1 cellular context compared by ENCODE assay signal in the genomic region with DNA sequence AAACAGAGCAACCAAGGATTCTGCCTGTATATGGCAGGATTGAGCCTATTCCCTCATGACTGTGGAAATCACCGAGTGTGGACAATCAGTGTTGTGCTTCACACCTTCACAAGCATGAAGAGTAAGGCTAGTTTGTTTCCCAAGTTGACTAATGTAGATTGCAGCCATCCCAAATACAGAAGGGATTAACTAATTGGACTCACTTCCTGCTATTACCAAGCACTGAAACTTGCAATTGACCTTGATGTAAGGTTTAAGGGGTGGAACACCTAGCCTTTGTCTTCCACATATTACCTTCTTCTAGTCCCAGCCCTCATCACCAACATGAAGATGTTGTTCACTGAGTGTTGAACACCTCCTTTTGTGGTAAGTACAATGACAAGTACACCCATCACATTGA.
TF ChIP-seq lines count a peak whose summit lies in the region.

No MANE protein-coding gene starts in this region.

TF ChIP-seq in IMR-90, 13 proteins besides CTCF, POLR2A, EP300 and RAD21 (continued from another document):
- no peak for TF ChIP-seq CEBPB (IDR thresholded peaks at IDR 0.05; ENCODE audit: low read depth, low read length)
- no peak for TF ChIP-seq MAFK (IDR thresholded peaks at IDR 0.05; ENCODE audit: low read depth, low read length)
- TF ChIP-seq SMC3 (IDR thresholded peaks at IDR 0.05; ENCODE audit: low read depth, low read length) = no peak
- no peak for TF ChIP-seq RFX5 (IDR thresholded peaks at IDR 0.05; ENCODE audit: low read depth, low read length)
- no peak for TF ChIP-seq CHD1 (IDR thresholded peaks at IDR 0.05; ENCODE audit: low read depth, low read length)
